8 cellular contexts compared by ENCODE assay signal in genomic region chr17:65123757-65124675, GRCh38. TPM values are rescaled to one million over a fixed set of nuclear protein-coding genes. Genes with fewer than 3 reads are reported as not detected.
A peak's percentile ranks its signal among the peaks of the same experiment; 100 is the strongest.
DNase-seq lines count a peak whose midpoint lies in the region; ATAC-seq and TF ChIP-seq lines count a peak whose summit lies in the region.

No MANE protein-coding gene starts in this region.

- H3K4me3 Mint-ChIP-seq in activated naive CD8-positive, alpha-beta T cell = peak overlapping the region; percentile 88

- no peak overlapping the region for H3K4me3 ChIP-seq in thymus (ENCODE audit: low read length)

- H3K4me1 Mint-ChIP-seq in activated naive CD8-positive, alpha-beta T cell (ENCODE audit: low read depth) = peaks cover 22% of the 10 kb centered on the region

- no peaks in the 10 kb centered on the region for H3K36me3 ChIP-seq in thymus (ENCODE audit: control insufficient read depth, insufficient read depth)

- H3K36me3 Mint-ChIP-seq in activated naive CD8-positive, alpha-beta T cell = peaks cover 3% of the 10 kb centered on the region

- peak; percentile 43 for DNase-seq in activated CD8-positive, alpha-beta memory T cell treated with anti-CD3 and anti-CD28 coated beads, Interleukin-2, amount 50 U/mL, for 48 hours
- DNase-seq in activated CD8-positive, alpha-beta memory T cell treated with anti-CD3 and anti-CD28 coated beads, Interleukin-2, amount 50 U/mL, for 4 hours = no peak
- DNase-seq in SK-N-DZ (ENCODE audit: low spot score) = no peak
- DNase-seq in NCI-H187 treated with DMSO at 0.1 percent for 48 hours (lab: John Stamatoyannopoulos, UW) = no peak

- ATAC-seq in GM18505 (IDR thresholded peaks at IDR 0.05; ENCODE audit: unreplicated experiment) = no peak

- no peak for TF ChIP-seq POLR2A in GM18505 (IDR thresholded peaks at IDR 0.05; ENCODE audit: borderline replicate concordance, extremely low read depth, insufficient read depth, insufficient read length)

- H3K27me3 ChIP-seq in layer of hippocampus (ENCODE audit: control insufficient read depth, insufficient read depth, low read length) (no peaks in the 10 kb centered on the region), thymus (ENCODE audit: control insufficient read depth, insufficient read depth) (no peaks in the 10 kb centered on the region)

- H3K9me3 Mint-ChIP-seq in activated naive CD8-positive, alpha-beta T cell (ENCODE audit: low read depth) = no peaks in the 10 kb centered on the region

- peaks cover 7% of the 10 kb centered on the region for H3K4me1 ChIP-seq in thymus (ENCODE audit: control insufficient read depth, insufficient read depth, low read length)

- peak overlapping the region; percentile 99 for H3K27ac Mint-ChIP-seq in activated naive CD8-positive, alpha-beta T cell

- H3K27me3 Mint-ChIP-seq in activated naive CD8-positive, alpha-beta T cell = peaks cover 6% of the 10 kb centered on the region

- WGBS in thymus = 84% methylated on average over 9 of the region's 9 CpGs

- H3K27ac ChIP-seq in layer of hippocampus (ENCODE audit: low read depth, low read length) (peak overlapping the region; percentile 88), thymus (ENCODE audit: low read depth) (peak overlapping the region; percentile 84)

- no peaks in the 10 kb centered on the region for H3K9me3 ChIP-seq in thymus (ENCODE audit: control insufficient read depth)

RNA-seq across cellular contexts. Expression of gene RGS9, which starts 13.2 kb away (rescaled TPM):
- 2.6 TPM for polyA plus RNA-seq in thymus
- polyA plus RNA-seq in SK-N-DZ (2014; cell fraction: cytosol; rRNA removed) = 9.5 and 11.6 TPM in 2 replicates
- 5.3 and 5.7 TPM in 2 replicates for polyA plus RNA-seq in SK-N-DZ (2014; cell fraction: nucleus; rRNA removed)
